ENCODE assay signal across 2 cellular contexts in the genomic region with DNA sequence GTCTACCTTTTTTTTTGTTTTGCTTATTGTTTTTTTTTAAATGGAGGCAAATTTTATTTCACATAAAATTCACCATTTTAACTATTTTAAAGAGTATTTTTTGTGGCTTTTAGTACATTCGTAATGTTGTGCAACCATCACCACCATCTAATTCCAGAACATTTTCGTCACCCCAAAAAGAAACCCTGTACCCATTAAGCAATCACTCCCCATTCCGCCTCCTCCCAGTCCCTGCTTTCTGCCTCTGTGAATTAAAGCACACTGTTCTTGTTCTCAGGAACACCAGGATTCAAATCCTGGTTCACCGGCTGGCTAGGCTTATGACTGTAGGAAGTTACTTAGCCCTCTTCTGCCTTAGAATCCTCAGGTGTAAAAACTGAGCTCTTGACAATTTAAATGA.
TF ChIP-seq lines count a peak whose summit lies in the region.

No MANE protein-coding gene starts in this region.

TF ChIP-seq in IMR-90, 13 proteins besides CTCF, POLR2A, EP300 and RAD21:
- TF ChIP-seq RFX5 (IDR thresholded peaks at IDR 0.05; ENCODE audit: low read depth, low read length) (no peak), CEBPB (IDR thresholded peaks at IDR 0.05; ENCODE audit: low read depth, low read length) (peak; percentile 28; the same call in 1 of the 2 replicates)

TF ChIP-seq in liver, 16 proteins besides CTCF, POLR2A, EP300 and RAD21:
- peak; percentile 19 to 28 for TF ChIP-seq JUND (IDR thresholded peaks at IDR 0.05)
- peak; percentile 17 to 59 for TF ChIP-seq RXRA (IDR thresholded peaks at IDR 0.05)
- TF ChIP-seq FOXA2 (IDR thresholded peaks at IDR 0.05), result no peak
- TF ChIP-seq YY1 (IDR thresholded peaks at IDR 0.05), result no peak
- no peak for TF ChIP-seq NR2F2 (IDR thresholded peaks at IDR 0.05)
- peak; percentile 43 for TF ChIP-seq SP1 (IDR thresholded peaks at IDR 0.05)
- TF ChIP-seq TAF1 (conservative IDR thresholded peaks at IDR 0.05), result no peak
- TF ChIP-seq GABPA (IDR thresholded peaks at IDR 0.05 in 1 of 2, conservative IDR thresholded peaks at IDR 0.05 in 1 of 2), result no peak
- no peak for TF ChIP-seq HNF4G (IDR thresholded peaks at IDR 0.05)
- TF ChIP-seq, protein P1, sequence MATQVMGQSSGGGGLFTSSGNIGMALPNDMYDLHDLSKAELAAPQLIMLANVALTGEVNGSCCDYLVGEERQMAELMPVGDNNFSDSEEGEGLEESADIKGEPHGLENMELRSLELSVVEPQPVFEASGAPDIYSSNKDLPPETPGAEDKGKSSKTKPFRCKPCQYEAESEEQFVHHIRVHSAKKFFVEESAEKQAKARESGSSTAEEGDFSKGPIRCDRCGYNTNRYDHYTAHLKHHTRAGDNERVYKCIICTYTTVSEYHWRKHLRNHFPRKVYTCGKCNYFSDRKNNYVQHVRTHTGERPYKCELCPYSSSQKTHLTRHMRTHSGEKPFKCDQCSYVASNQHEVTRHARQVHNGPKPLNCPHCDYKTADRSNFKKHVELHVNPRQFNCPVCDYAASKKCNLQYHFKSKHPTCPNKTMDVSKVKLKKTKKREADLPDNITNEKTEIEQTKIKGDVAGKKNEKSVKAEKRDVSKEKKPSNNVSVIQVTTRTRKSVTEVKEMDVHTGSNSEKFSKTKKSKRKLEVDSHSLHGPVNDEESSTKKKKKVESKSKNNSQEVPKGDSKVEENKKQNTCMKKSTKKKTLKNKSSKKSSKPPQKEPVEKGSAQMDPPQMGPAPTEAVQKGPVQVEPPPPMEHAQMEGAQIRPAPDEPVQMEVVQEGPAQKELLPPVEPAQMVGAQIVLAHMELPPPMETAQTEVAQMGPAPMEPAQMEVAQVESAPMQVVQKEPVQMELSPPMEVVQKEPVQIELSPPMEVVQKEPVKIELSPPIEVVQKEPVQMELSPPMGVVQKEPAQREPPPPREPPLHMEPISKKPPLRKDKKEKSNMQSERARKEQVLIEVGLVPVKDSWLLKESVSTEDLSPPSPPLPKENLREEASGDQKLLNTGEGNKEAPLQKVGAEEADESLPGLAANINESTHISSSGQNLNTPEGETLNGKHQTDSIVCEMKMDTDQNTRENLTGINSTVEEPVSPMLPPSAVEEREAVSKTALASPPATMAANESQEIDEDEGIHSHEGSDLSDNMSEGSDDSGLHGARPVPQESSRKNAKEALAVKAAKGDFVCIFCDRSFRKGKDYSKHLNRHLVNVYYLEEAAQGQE (IDR thresholded peaks at IDR 0.05), result no peak
- TF ChIP-seq, protein P2, sequence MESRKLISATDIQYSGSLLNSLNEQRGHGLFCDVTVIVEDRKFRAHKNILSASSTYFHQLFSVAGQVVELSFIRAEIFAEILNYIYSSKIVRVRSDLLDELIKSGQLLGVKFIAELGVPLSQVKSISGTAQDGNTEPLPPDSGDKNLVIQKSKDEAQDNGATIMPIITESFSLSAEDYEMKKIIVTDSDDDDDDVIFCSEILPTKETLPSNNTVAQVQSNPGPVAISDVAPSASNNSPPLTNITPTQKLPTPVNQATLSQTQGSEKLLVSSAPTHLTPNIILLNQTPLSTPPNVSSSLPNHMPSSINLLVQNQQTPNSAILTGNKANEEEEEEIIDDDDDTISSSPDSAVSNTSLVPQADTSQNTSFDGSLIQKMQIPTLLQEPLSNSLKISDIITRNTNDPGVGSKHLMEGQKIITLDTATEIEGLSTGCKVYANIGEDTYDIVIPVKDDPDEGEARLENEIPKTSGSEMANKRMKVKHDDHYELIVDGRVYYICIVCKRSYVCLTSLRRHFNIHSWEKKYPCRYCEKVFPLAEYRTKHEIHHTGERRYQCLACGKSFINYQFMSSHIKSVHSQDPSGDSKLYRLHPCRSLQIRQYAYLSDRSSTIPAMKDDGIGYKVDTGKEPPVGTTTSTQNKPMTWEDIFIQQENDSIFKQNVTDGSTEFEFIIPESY (IDR thresholded peaks at IDR 0.05), result no peak
- peak; percentile 61 to 64 for TF ChIP-seq HNF4A (conservative IDR thresholded peaks at IDR 0.05)
- TF ChIP-seq EGR1 (IDR thresholded peaks at IDR 0.05; ENCODE audit: low read depth in 2 of 2), result no peak
- TF ChIP-seq, protein P3, sequence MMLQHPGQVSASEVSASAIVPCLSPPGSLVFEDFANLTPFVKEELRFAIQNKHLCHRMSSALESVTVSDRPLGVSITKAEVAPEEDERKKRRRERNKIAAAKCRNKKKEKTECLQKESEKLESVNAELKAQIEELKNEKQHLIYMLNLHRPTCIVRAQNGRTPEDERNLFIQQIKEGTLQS (IDR thresholded peaks at IDR 0.05), result peak; percentile 26
- TF ChIP-seq FOXA1 (IDR thresholded peaks at IDR 0.05), result no peak
- TF ChIP-seq, protein P4, sequence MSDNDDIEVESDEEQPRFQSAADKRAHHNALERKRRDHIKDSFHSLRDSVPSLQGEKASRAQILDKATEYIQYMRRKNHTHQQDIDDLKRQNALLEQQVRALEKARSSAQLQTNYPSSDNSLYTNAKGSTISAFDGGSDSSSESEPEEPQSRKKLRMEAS (IDR thresholded peaks at IDR 0.05), result no peak
